20 cellular contexts compared by ENCODE assay signal in genomic region chr6:20312581-20312980, GRCh38.
"Had no signal": no experiment of that assay in that cellular context is flagged by ENCODE, and none has a peak within 500 bp of the region (broad histone marks: within the 10 kb centered on the region; RNA-seq: fewer than 3 reads in every experiment).

No MANE protein-coding gene starts in this region.

- DNase-seq: activated CD4-positive, alpha-beta T cell treated with anti-CD3 and anti-CD28 coated beads, Interleukin-2, amount 50 U/mL, for 1 hour; activated CD4-positive, CD25-positive, alpha-beta regulatory T cell treated with anti-CD3 and anti-CD28 coated beads, Interleukin-2, amount 50 U/mL, for 72 hours; activated CD8-positive, alpha-beta memory T cell treated with anti-CD3 and anti-CD28 coated beads, Interleukin-2, amount 50 U/mL, for 48 hours; activated effector memory CD4-positive, alpha-beta T cell treated with anti-CD3 and anti-CD28 coated beads, Interleukin-2, amount 50 U/mL, for 16 hours; activated T-cell treated with anti-CD3 and anti-CD28 coated beads, Interleukin-2, amount 50 U/mL, for 48 hours; cortex of kidney; gastrocnemius medialis; head of caudate nucleus; kidney; natural killer cell; right lobe of liver; stimulated activated CD4-positive, alpha-beta T cell treated with anti-CD3 and anti-CD28 coated beads, Interleukin-4, amount 100 ng/mL, for 1 hour; testis had no signal

- H3K4me1 ChIP-seq: ascending aorta, breast epithelium, pancreas, right lobe of liver, testis had no signal

- H3K27me3 ChIP-seq: ascending aorta, breast epithelium, gastrocnemius medialis, pancreas, right lobe of liver, testis had no signal

- H3K36me3 ChIP-seq: ascending aorta, breast epithelium, gastrocnemius medialis, pancreas, right lobe of liver had no signal

- H3K4me2 ChIP-seq: smooth muscle cell had no signal

- H3K27ac ChIP-seq: ascending aorta, breast epithelium, gastrocnemius medialis, pancreas, right lobe of liver, testis had no signal

- H3K4me3 ChIP-seq: ascending aorta, breast epithelium, gastrocnemius medialis, lung, pancreas, right lobe of liver, smooth muscle cell, testis had no signal

- ATAC-seq: gastrocnemius medialis; left lobe of liver; natural killer cell; right lobe of liver; stimulated activated effector memory CD8-positive, alpha-beta T cell treated with anti-CD3 and anti-CD28 coated beads, Interleukin-12 subunit alpha, Interleukin-12 subunit beta, amount 100 ng/mL, for 72 hours had no signal

- H3K9me3 ChIP-seq: ascending aorta, breast epithelium, gastrocnemius medialis, pancreas, right lobe of liver, testis had no signal
